Comparison of ENCODE assay signal across 19 cellular contexts in the genomic region with DNA sequence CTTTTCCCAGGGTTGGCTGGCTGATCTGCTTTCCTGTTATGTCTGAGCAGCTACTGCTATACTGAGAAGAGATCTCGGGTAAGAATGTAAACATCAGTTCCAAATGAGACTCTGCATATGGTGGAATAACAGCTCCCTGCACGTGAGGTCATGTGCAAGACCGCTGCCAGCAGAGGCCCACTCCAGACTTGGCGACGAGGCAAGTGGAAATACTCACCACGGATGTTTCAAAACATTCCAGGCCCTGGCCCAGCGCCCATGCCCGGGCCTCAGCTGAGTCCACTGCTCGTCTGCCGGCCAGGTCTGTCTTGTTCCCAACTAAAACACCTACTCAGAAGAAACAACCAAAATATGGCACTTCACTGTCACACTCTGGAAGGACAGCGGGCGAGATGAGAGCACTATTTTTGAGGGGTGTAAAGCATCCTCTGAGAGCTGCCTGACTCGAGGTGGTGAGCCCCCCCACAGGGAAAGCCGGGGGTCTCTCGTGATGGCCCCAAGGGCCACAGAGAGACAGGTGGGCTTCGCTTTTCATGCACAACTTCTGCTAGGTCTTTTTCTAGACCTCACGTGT. TPM values are rescaled to one million over a fixed set of nuclear protein-coding genes. Genes with fewer than 3 reads are reported as not detected.
DNase-seq lines count a peak whose midpoint lies in the region; ATAC-seq and TF ChIP-seq lines count a peak whose summit lies in the region.
"Had no signal": no experiment of that assay in that cellular context is flagged by ENCODE, and none has a peak within 500 bp of the region (broad histone marks: within the 10 kb centered on the region; RNA-seq: fewer than 3 reads in every experiment).

No MANE protein-coding gene starts in this region.

- intact Hi-C loops in esophagus squamous epithelium (cut with DNase I): loop anchor here (10.0 kb wide), 1 partner anchor 208 kb away; no protein-coding TSS in a partner anchor

- H3K4me2 ChIP-seq in hepatocyte: peak overlapping the region; percentile 21

- H3K27me3 Mint-ChIP-seq in HFFc6 (ENCODE audit: insufficient read depth): peaks cover 2% of the 10 kb centered on the region; the same call in 1 of the 2 replicates
- H3K27me3 Mint-ChIP-seq: activated CD8-positive, alpha-beta T cell treated with anti-CD3 and anti-CD28 coated beads for 36 hours had no signal

- H3K9me2 ChIP-seq in hepatocyte (replicated peaks; ENCODE audit: insufficient read depth): no peaks in the 10 kb centered on the region

- H3K36me3 ChIP-seq in hepatocyte (replicated peaks; ENCODE audit: insufficient read depth, low read depth) (no peaks in the 10 kb centered on the region), stomach smooth muscle (ENCODE audit: control insufficient read depth in 2 of 2, insufficient read depth in 2 of 2, low read length in 2 of 2) (peaks cover 15 to 16% of the 10 kb centered on the region in 2 donors), esophagus squamous epithelium (peaks cover 0 to 31% (median 0%) of the 10 kb centered on the region in 3 donors)

- ATAC-seq in HG03565 (IDR thresholded peaks at IDR 0.05; ENCODE audit: unreplicated experiment): no peak
- ATAC-seq: activated CD8-positive, alpha-beta T cell treated with anti-CD3 and anti-CD28 coated beads for 36 hours; Panc1 had no signal

- peaks cover 7% of the 10 kb centered on the region for H3K4me1 ChIP-seq in hepatocyte (ENCODE audit: insufficient read depth)
- H3K4me1 ChIP-seq in stomach smooth muscle (ENCODE audit: control insufficient read depth, insufficient read depth, low read length): peaks cover 29% of the 10 kb centered on the region
- peaks cover 5 to 55% (median 20%) of the 10 kb centered on the region in 3 donors for H3K4me1 ChIP-seq in esophagus squamous epithelium

- H3K36me3 Mint-ChIP-seq in HFFc6 (ENCODE audit: low read depth): no peaks in the 10 kb centered on the region

- no peak overlapping the region for H3K27ac Mint-ChIP-seq in HFFc6
- H3K27ac Mint-ChIP-seq: activated CD8-positive, alpha-beta T cell treated with anti-CD3 and anti-CD28 coated beads for 36 hours; nephron progenitor cell had no signal

- no peak for TF ChIP-seq POLR2A in esophagus squamous epithelium (IDR thresholded peaks at IDR 0.05)

- H3K27me3 ChIP-seq in hepatocyte (no peaks in the 10 kb centered on the region), stomach smooth muscle (ENCODE audit: control insufficient read depth in 1 of 2, insufficient read depth in 2 of 2, low read length in 2 of 2) (no peaks in the 10 kb centered on the region), esophagus squamous epithelium (no peaks in the 10 kb centered on the region)

- no peaks in the 10 kb centered on the region for H3K79me2 ChIP-seq in hepatocyte

- DNase-seq in HFFc6: peak; percentile 9
- DNase-seq in fibroblast of gingiva (ENCODE audit: low read depth): peak; percentile 84
- DNase-seq in hepatocyte (ENCODE audit: low spot score): peak; percentile 59
- DNase-seq in GOT3 (lab: John Stamatoyannopoulos, UW): no peak
- no peak for DNase-seq in esophagus squamous epithelium (lab: John Stamatoyannopoulos, UW)
- no peak for DNase-seq in central memory CD4-positive, alpha-beta T cell
- DNase-seq: activated CD8-positive, alpha-beta T cell treated with anti-CD3 and anti-CD28 coated beads for 36 hours; amniotic stem cell; DMS79 treated with DMSO at 0.1 percent for 48 hours; NCI-H1930; NCI-H526 treated with DMSO at 0.1 percent for 48 hours; nephron progenitor cell had no signal

- no peaks in the 10 kb centered on the region for H3K9me3 Mint-ChIP-seq in HFFc6
- H3K9me3 Mint-ChIP-seq: activated CD8-positive, alpha-beta T cell treated with anti-CD3 and anti-CD28 coated beads for 36 hours; nephron progenitor cell had no signal

- H3K9me3 ChIP-seq in hepatocyte (ENCODE audit: low read depth) (no peaks in the 10 kb centered on the region), stomach smooth muscle (ENCODE audit: control insufficient read depth in 2 of 2, low read length in 2 of 2) (no peaks in the 10 kb centered on the region), esophagus squamous epithelium (no peaks in the 10 kb centered on the region)

- H3K9ac ChIP-seq in stomach smooth muscle (ENCODE audit: low read length in 2 of 2): no peak overlapping the region

- H4K20me1 ChIP-seq in hepatocyte (ENCODE audit: insufficient read depth, poor library complexity, severe bottlenecking): no peaks in the 10 kb centered on the region

- TF ChIP-seq CTCF in HFFc6 (IDR thresholded peaks at IDR 0.05) (no peak), hepatocyte (IDR thresholded peaks at IDR 0.05; ENCODE audit: poor library complexity) (no peak), esophagus squamous epithelium (IDR thresholded peaks at IDR 0.05) (no peak)

- no peak overlapping the region for H3K4me3 ChIP-seq in hepatocyte
- peak overlapping the region in 1 of 2 donors; percentile 35 for H3K4me3 ChIP-seq in stomach smooth muscle (ENCODE audit: low read length in 2 of 2)
- no peak overlapping the region for H3K4me3 ChIP-seq in esophagus squamous epithelium

- no peak overlapping the region for H2AFZ ChIP-seq in hepatocyte

- H3K4me1 Mint-ChIP-seq in HFFc6 (ENCODE audit: low read depth): peaks cover 13% of the 10 kb centered on the region
- H3K4me1 Mint-ChIP-seq: nephron progenitor cell had no signal

- WGBS in hepatocyte (ENCODE audit: low lambda C conversion rate, missing lambda C conversion rate): 81% methylated on average over 17 of the region's 17 CpGs
- WGBS in esophagus squamous epithelium, 2 donors: 60 to 67% methylated on average over 12 to 15 of the region's 17 CpGs

- H3K27ac ChIP-seq in hepatocyte: peak overlapping the region; percentile 63
- peak overlapping the region; percentile 46 for H3K27ac ChIP-seq in stomach smooth muscle (ENCODE audit: low read length)
- H3K27ac ChIP-seq in esophagus squamous epithelium: peak overlapping the region in 1 of 4 donors; percentile 34
- H3K27ac ChIP-seq: C4-2B had no signal

- H3K4me3 Mint-ChIP-seq in HFFc6: no peak overlapping the region
- H3K4me3 Mint-ChIP-seq: activated CD8-positive, alpha-beta T cell treated with anti-CD3 and anti-CD28 coated beads for 36 hours; nephron progenitor cell had no signal

RNA-seq across cellular contexts. Expression of a gene that starts 13.1 kb away (rescaled TPM):
- total RNA-seq in HFFc6 (2021; fragmentation: NEBNext Ultra II Directional; extraction: Animal tissue kit (Norgen Biotek cat#: 25700)): 10 to 100 TPM; 14.4 to 22.0 (median 17.5) TPM
- total RNA-seq in hepatocyte (13.7 and 15.3 TPM in 2 replicates), esophagus squamous epithelium (1 to 10 TPM; 6.1 to 9.5 (median 8.1) TPM)
- polyA plus RNA-seq in hepatocyte: 25.3 and 36.4 TPM in 2 replicates

RNA-seq across cellular contexts. Expression of a gene that starts 54.1 kb away (rescaled TPM):
- not detected for total RNA-seq in HFFc6 (2021; fragmentation: NEBNext Ultra II Directional; extraction: Animal tissue kit (Norgen Biotek cat#: 25700))
- not detected in 2 replicates for total RNA-seq in hepatocyte
- polyA plus RNA-seq in hepatocyte: 0.30 TPM in 1 of 2 replicates, not detected in the other
- not detected for total RNA-seq in esophagus squamous epithelium
- total RNA-seq: activated CD8-positive, alpha-beta T cell treated with anti-CD3 and anti-CD28 coated beads for 36 hours; lower leg skin; temporal lobe had no signal

RNA-seq across cellular contexts. Expression of a gene that starts 59.2 kb away (rescaled TPM):
- total RNA-seq in HFFc6 (2021; fragmentation: NEBNext Ultra II Directional; extraction: Animal tissue kit (Norgen Biotek cat#: 25700)): not detected
- total RNA-seq in hepatocyte (not detected in 2 replicates), esophagus squamous epithelium (not detected)
- polyA plus RNA-seq in hepatocyte: not detected in 2 replicates
- total RNA-seq: activated CD8-positive, alpha-beta T cell treated with anti-CD3 and anti-CD28 coated beads for 36 hours; H1; lower leg skin had no signal
- polyA plus RNA-seq: H1 had no signal

Comparison
In these comparisons a context has a peak if more than half of its experiments do, and no peak if none do; other contexts are left out.
1. DNase-seq: peak in HFFc6 (single experiment), fibroblast of gingiva (single experiment) and hepatocyte (single experiment); none in GOT3 (single experiment), esophagus squamous epithelium (single experiment) and central memory CD4-positive, alpha-beta T cell (single experiment).